ENCODE assay signal across 30 cellular contexts in genomic region chr12:53892760-53893159, GRCh38. TPM values are rescaled to one million over a fixed set of nuclear protein-coding genes. Genes with fewer than 3 reads are reported as not detected.
"Had no signal": no experiment of that assay in that cellular context is flagged by ENCODE, and none has a peak within 500 bp of the region (broad histone marks: within the 10 kb centered on the region; RNA-seq: fewer than 3 reads in every experiment).

No MANE protein-coding gene starts in this region.

- H3K4me1 ChIP-seq: colonic mucosa, gastrocnemius medialis, psoas muscle, spleen, testis, tibial artery, upper lobe of left lung had no signal

- H3K4me3 ChIP-seq: colonic mucosa, gastrocnemius medialis, lung, psoas muscle, skin epidermis, spleen, testis, tibial artery, upper lobe of left lung had no signal

- FAIRE-seq: keratinocyte, urothelium cell line had no signal

- H3K27ac ChIP-seq: colonic mucosa, epithelial cell of prostate, gastrocnemius medialis, psoas muscle, skin epidermis, spleen, testis, tibial artery, upper lobe of left lung had no signal

- H3K27me3 ChIP-seq: testis, upper lobe of left lung had no signal

- ATAC-seq: esophagus mucosa; gastrocnemius medialis; left ventricle myocardium superior; naive thymus-derived CD8-positive, alpha-beta T cell; psoas muscle; right cardiac atrium; stimulated activated memory B cell treated with anti-CD40 and anti-IgM and Interleukin-4, amounts not matched to agents 10 μg/mL and 1 μg/mL and 100 μg/mL, for 72 hours; stimulated activated naive CD8-positive, alpha-beta T cell treated with anti-CD3 and anti-CD28 coated beads, Interleukin-15, Interleukin-2, amounts not matched to agents 100 U/mL and 50 U/mL, for 24 hours had no signal

- DNase-seq: colonic mucosa; effector CD8-positive, alpha-beta T cell; endodermal cell; foreskin fibroblast; gastrocnemius medialis; head of caudate nucleus; left ventricle myocardium superior; naive thymus-derived CD8-positive, alpha-beta T cell; nephron progenitor cell; nucleus accumbens; posterior cingulate gyrus; psoas muscle; right cardiac atrium; spleen; stimulated activated CD4-positive, alpha-beta T cell treated with anti-CD3 and anti-CD28 coated beads, Interleukin-4, amount 100 ng/mL, for 4 hours; stimulated activated naive CD8-positive, alpha-beta T cell treated with anti-CD3 and anti-CD28 coated beads, Interleukin-15, Interleukin-2, amounts not matched to agents 100 U/mL and 50 U/mL, for 24 hours; substantia nigra; testis; tibial artery; upper lobe of left lung had no signal

- H3K36me3 ChIP-seq: colonic mucosa, gastrocnemius medialis, spleen, tibial artery, upper lobe of left lung had no signal

- H3K9me3 ChIP-seq: colonic mucosa, gastrocnemius medialis, psoas muscle, spleen, testis, tibial artery, upper lobe of left lung had no signal

RNA-seq across cellular contexts. Expression of gene HOXC13, which starts 45.9 kb away (rescaled TPM):
- total RNA-seq: colonic mucosa; endodermal cell; glomerular endothelial cell; left ventricle myocardium superior; lung; mesenteric fat pad; naive thymus-derived CD8-positive, alpha-beta T cell; osteocyte; psoas muscle; right cardiac atrium; spleen; upper lobe of left lung had no signal
- polyA plus RNA-seq: lung; naive thymus-derived CD8-positive, alpha-beta T cell; right cardiac atrium; spleen had no signal
